Comparison of ENCODE assay signal across 14 cellular contexts in genomic region chr9:117828466-117828865, GRCh38.
DNase-seq lines count a peak whose midpoint lies in the region; ATAC-seq lines count a peak whose summit lies in the region.
"Had no signal": no experiment of that assay in that cellular context is flagged by ENCODE, and none has a peak within 500 bp of the region (broad histone marks: within the 10 kb centered on the region; RNA-seq: fewer than 3 reads in every experiment).

No MANE protein-coding gene starts in this region.

- H3K79me1 ChIP-seq in trophoblast cell (ENCODE audit: low read length): peaks cover 2% of the 10 kb centered on the region

- H3K4me2 ChIP-seq in trophoblast cell (ENCODE audit: low read length): no peak overlapping the region

- DNase-seq in HK-2 (ENCODE audit: unreplicated experiment): peak; percentile 29
- peak; percentile 19 for DNase-seq in glomerular visceral epithelial cell (ENCODE audit: extremely low spot score)
- peak; percentile 70 for DNase-seq in left kidney (ENCODE audit: low read depth, low spot score)
- no peak for DNase-seq in trophoblast cell
- DNase-seq in activated CD4-positive, CD25-positive, alpha-beta regulatory T cell treated with anti-CD3 and anti-CD28 coated beads, Interleukin-2, amount 50 U/mL, for 72 hours: no peak
- DNase-seq in nucleus accumbens (lab: John Stamatoyannopoulos, UW): no peak
- DNase-seq in substantia nigra (lab: John Stamatoyannopoulos, UW): no peak
- DNase-seq: BE2C; CD4-positive, alpha-beta memory T cell; COR-L47; GOT3; H9 had no signal

- ATAC-seq in GM21526 (IDR thresholded peaks at IDR 0.05; ENCODE audit: low FRiP score, unreplicated experiment): no peak

- H4K8ac ChIP-seq in trophoblast cell (ENCODE audit: low read depth, low read length): no peak overlapping the region

- H3K27me3 ChIP-seq in trophoblast cell (ENCODE audit: insufficient read depth, low read length): no peaks in the 10 kb centered on the region

- H2BK120ac ChIP-seq in trophoblast cell (ENCODE audit: insufficient read depth, low read length, poor library complexity): peak overlapping the region; percentile 7

- H3K27ac ChIP-seq in trophoblast cell (ENCODE audit: low read depth, low read length): no peak overlapping the region
- no peak overlapping the region for H3K27ac ChIP-seq in substantia nigra (ENCODE audit: low read depth, low read length, poor library complexity, severe bottlenecking)
- H3K27ac ChIP-seq: C4-2B had no signal

- no peak overlapping the region for H2BK5ac ChIP-seq in trophoblast cell (ENCODE audit: low read depth, low read length, poor library complexity)

- H2BK12ac ChIP-seq in trophoblast cell (ENCODE audit: low read length): peak overlapping the region; percentile 54

- no peak overlapping the region for H3K23ac ChIP-seq in trophoblast cell (ENCODE audit: low read length)

- no peaks in the 10 kb centered on the region for H3K79me2 ChIP-seq in trophoblast cell (ENCODE audit: control insufficient read depth, insufficient read depth, low read length, poor library complexity)

- H3K4me3 ChIP-seq in trophoblast cell (ENCODE audit: low read depth, low read length): no peak overlapping the region

- H3K9ac ChIP-seq in trophoblast cell (ENCODE audit: low read length): no peak overlapping the region

- no peaks in the 10 kb centered on the region for H3K4me1 ChIP-seq in trophoblast cell (ENCODE audit: control insufficient read depth in 1 of 2, insufficient read depth in 2 of 2, low read length in 2 of 2)
- H3K4me1 ChIP-seq: BE2C had no signal

- no peak overlapping the region for H4K12ac ChIP-seq in trophoblast cell (ENCODE audit: low read depth, low read length)

- H3K18ac ChIP-seq in trophoblast cell (ENCODE audit: low read length): no peak overlapping the region

- H3K14ac ChIP-seq in trophoblast cell (ENCODE audit: low read length): no peak overlapping the region

- no peaks in the 10 kb centered on the region for H3K9me3 ChIP-seq in trophoblast cell (ENCODE audit: insufficient read depth, low read depth, low read length)
- H3K9me3 ChIP-seq: BE2C had no signal

- H4K91ac ChIP-seq in trophoblast cell (ENCODE audit: low read depth, low read length): no peak overlapping the region

- H2AFZ ChIP-seq in trophoblast cell (ENCODE audit: insufficient read depth, low read length, poor library complexity): no peak overlapping the region

- H2AK5ac ChIP-seq in trophoblast cell (ENCODE audit: low read length): no peak overlapping the region

- no peak overlapping the region for H3K4ac ChIP-seq in trophoblast cell (ENCODE audit: low read depth, low read length)

- no peaks in the 10 kb centered on the region for H3K36me3 ChIP-seq in trophoblast cell (ENCODE audit: control insufficient read depth in 1 of 2, insufficient read depth in 2 of 2, low read length in 2 of 2)
- H3K36me3 ChIP-seq: BE2C had no signal

Comparison
In these comparisons a context has a peak if more than half of its experiments do, and no peak if none do; other contexts are left out.
1. DNase-seq: peak in HK-2 (single experiment), glomerular visceral epithelial cell (single experiment) and left kidney (single experiment); none in trophoblast cell (0 of 2), activated CD4-positive, CD25-positive, alpha-beta regulatory T cell treated with anti-CD3 and anti-CD28 coated beads, Interleukin-2, amount 50 U/mL, for 72 hours (single experiment), nucleus accumbens (0 of 56) and substantia nigra (0 of 49).